In the genomic region with DNA sequence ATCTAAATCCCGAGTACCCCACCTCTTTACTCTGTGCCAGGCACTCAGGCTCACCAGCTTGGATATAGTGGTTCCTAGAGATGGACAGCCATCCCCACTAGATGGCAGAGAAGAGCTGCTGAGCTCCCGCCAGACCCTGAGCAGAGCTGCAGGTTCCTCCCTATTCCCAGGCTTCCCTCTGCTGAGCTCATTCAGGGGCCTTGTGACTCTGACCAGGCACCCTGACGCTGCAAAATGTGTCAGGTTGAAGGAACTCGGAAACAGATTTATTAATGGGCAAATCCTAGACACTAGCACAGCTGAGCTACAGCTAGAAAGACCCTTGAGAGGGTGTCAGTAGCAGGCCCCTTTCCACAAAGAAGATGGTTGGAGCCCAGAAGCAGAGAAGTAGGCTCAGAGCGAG, we compare ENCODE assay signal across 8 cellular contexts. TPM values are rescaled to one million over a fixed set of nuclear protein-coding genes. Genes with fewer than 3 reads are reported as not detected.
DNase-seq lines count a peak whose midpoint lies in the region; ATAC-seq and TF ChIP-seq lines count a peak whose summit lies in the region.

No MANE protein-coding gene starts in this region.

- no peaks in the 10 kb centered on the region for H4K20me1 ChIP-seq in MM.1S (ENCODE audit: insufficient read depth, low read length)

- H3K9me2 ChIP-seq in MM.1S (replicated peaks; ENCODE audit: insufficient read depth, low read length), result no peaks in the 10 kb centered on the region

- no peaks in the 10 kb centered on the region for H3K36me3 ChIP-seq in MM.1S (replicated peaks; ENCODE audit: insufficient read depth, low read length)
- H3K36me3 ChIP-seq in SJSA1, result peaks cover 17% of the 10 kb centered on the region; the same call in 1 of the 2 replicates

- H3K4me1 ChIP-seq in MM.1S (ENCODE audit: low read length) (0 out of 2 replicates have a peak, but pooled peaks cover 3% of the 10 kb centered on the region), SJSA1 (replicated peaks) (peaks cover 67% of the 10 kb centered on the region)

- no peak overlapping the region for H3K9ac ChIP-seq in MM.1S (ENCODE audit: low read length)

- peaks cover 3% of the 10 kb centered on the region for H3K36me3 Mint-ChIP-seq in activated naive CD8-positive, alpha-beta T cell treated with anti-CD3 and anti-CD28 coated beads for 36 hours
- H3K36me3 Mint-ChIP-seq in osteocyte (ENCODE audit: unreplicated experiment) (peaks cover 10% of the 10 kb centered on the region), type B pancreatic cell (peaks cover 15% of the 10 kb centered on the region)

- H3K4me2 ChIP-seq in MM.1S (ENCODE audit: low read depth, low read length), result no peak overlapping the region

- H3K4me3 Mint-ChIP-seq in activated naive CD8-positive, alpha-beta T cell treated with anti-CD3 and anti-CD28 coated beads for 36 hours, result no peak overlapping the region
- H3K4me3 Mint-ChIP-seq in osteocyte (ENCODE audit: unreplicated experiment), result no peak overlapping the region
- H3K4me3 Mint-ChIP-seq in type B pancreatic cell, result no peak overlapping the region

- H3K4me3 ChIP-seq in MM.1S (ENCODE audit: low read length), result no peak overlapping the region
- no peak overlapping the region for H3K4me3 ChIP-seq in SJSA1

- H3K27ac ChIP-seq in MM.1S (ENCODE audit: low read length), result no peak overlapping the region
- peak overlapping the region; percentile 74 for H3K27ac ChIP-seq in SJSA1

- no peaks in the 10 kb centered on the region for H3F3A ChIP-seq in MM.1S (ENCODE audit: insufficient read depth, low read length)

- H3K9me3 ChIP-seq in MM.1S (replicated peaks; ENCODE audit: insufficient read depth, low read length), result no peaks in the 10 kb centered on the region
- no peaks in the 10 kb centered on the region for H3K9me3 ChIP-seq in SJSA1 (replicated peaks)

- H3K9me3 Mint-ChIP-seq in activated naive CD8-positive, alpha-beta T cell treated with anti-CD3 and anti-CD28 coated beads for 36 hours, result no peaks in the 10 kb centered on the region
- H3K9me3 Mint-ChIP-seq in osteocyte (ENCODE audit: unreplicated experiment) (no peaks in the 10 kb centered on the region), type B pancreatic cell (no peaks in the 10 kb centered on the region)

- H3K27me3 ChIP-seq in MM.1S (replicated peaks; ENCODE audit: insufficient read depth, low read length) (no peaks in the 10 kb centered on the region), SJSA1 (replicated peaks) (no peaks in the 10 kb centered on the region)

- TF ChIP-seq CTCF in MM.1S (IDR thresholded peaks at IDR 0.05; ENCODE audit: low read length), result peak; percentile 84
- peak; percentile 95 for TF ChIP-seq CTCF in osteocyte (IDR thresholded peaks at IDR 0.05)
- TF ChIP-seq CTCF in type B pancreatic cell (conservative IDR thresholded peaks at IDR 0.05), result peak; percentile 95

- intact Hi-C loops in head of caudate nucleus (cut with DNase I), result loop anchor here (10.0 kb wide), 2 partner anchors 135 to 335 kb away; no protein-coding TSS in a partner anchor

- H3K4me1 Mint-ChIP-seq in activated naive CD8-positive, alpha-beta T cell treated with anti-CD3 and anti-CD28 coated beads for 36 hours, result no peaks in the 10 kb centered on the region
- peaks cover 41% of the 10 kb centered on the region for H3K4me1 Mint-ChIP-seq in osteocyte (ENCODE audit: unreplicated experiment)
- H3K4me1 Mint-ChIP-seq in type B pancreatic cell (ENCODE audit: unreplicated experiment), result peaks cover 33% of the 10 kb centered on the region

- ATAC-seq in GM21786 (IDR thresholded peaks at IDR 0.05; ENCODE audit: unreplicated experiment), result peak; percentile 80

- no peak overlapping the region for H3K27ac Mint-ChIP-seq in activated naive CD8-positive, alpha-beta T cell treated with anti-CD3 and anti-CD28 coated beads for 36 hours
- peak overlapping the region; percentile 83 for H3K27ac Mint-ChIP-seq in osteocyte (ENCODE audit: unreplicated experiment)
- peak overlapping the region; percentile 70 for H3K27ac Mint-ChIP-seq in type B pancreatic cell

- peak; percentile 78 for DNase-seq in DMS153 treated with DMSO at 0.1 percent for 48 hours (lab: John Stamatoyannopoulos, UW; ENCODE audit: unreplicated experiment)
- peak; percentile 59 for DNase-seq in MM.1S
- peak; percentile 75 to 89 for DNase-seq in SJSA1 (ENCODE audit: low read depth in 1 of 2, low spot score in 2 of 2)
- peak; percentile 48 for DNase-seq in activated naive CD8-positive, alpha-beta T cell treated with anti-CD3 and anti-CD28 coated beads for 36 hours
- peak; percentile 74 to 96 (median 88) for DNase-seq in head of caudate nucleus
- DNase-seq in osteocyte (ENCODE audit: extremely low spot score, unreplicated experiment), result peak; percentile 93
- DNase-seq in type B pancreatic cell (ENCODE audit: extremely low spot score, unreplicated experiment), result peak; percentile 78

- no peaks in the 10 kb centered on the region for H3K79me2 ChIP-seq in MM.1S (ENCODE audit: low read length)

- H2AFZ ChIP-seq in MM.1S (ENCODE audit: low read length), result peak overlapping the region; percentile 30; the same call in 1 of the 2 replicates

- no peaks in the 10 kb centered on the region for H3K27me3 Mint-ChIP-seq in activated naive CD8-positive, alpha-beta T cell treated with anti-CD3 and anti-CD28 coated beads for 36 hours
- H3K27me3 Mint-ChIP-seq in osteocyte (ENCODE audit: unreplicated experiment) (no peaks in the 10 kb centered on the region), type B pancreatic cell (no peaks in the 10 kb centered on the region)

RNA-seq across cellular contexts. Expression of gene RHO, which starts 38.2 kb away (rescaled TPM):
- not detected in 2 replicates for total RNA-seq in SJSA1 (2014; rRNA removed; shearing (Covaris generic))
- total RNA-seq in activated naive CD8-positive, alpha-beta T cell treated with anti-CD3 and anti-CD28 coated beads for 36 hours, result not detected
- not detected in 2 replicates for total RNA-seq in osteocyte
- total RNA-seq in type B pancreatic cell (ENCODE audit: low replicate concordance), result not detected in 2 replicates

RNA-seq across cellular contexts. Expression of gene IFT122, which starts 50.2 kb away (rescaled TPM):
- total RNA-seq in SJSA1 (2014; rRNA removed; shearing (Covaris generic)), result 13.3 and 14.4 TPM in 2 replicates
- total RNA-seq in activated naive CD8-positive, alpha-beta T cell treated with anti-CD3 and anti-CD28 coated beads for 36 hours, result 10 to 100 TPM; 14.9 to 15.6 TPM
- total RNA-seq in osteocyte (23.2 and 25.9 TPM in 2 replicates), type B pancreatic cell (ENCODE audit: low replicate concordance) (16.9 and 41.6 TPM in 2 replicates)

RNA-seq across cellular contexts. Expression of gene MBD4, which starts 50.5 kb away (rescaled TPM):
- 15.2 and 23.6 TPM in 2 replicates for total RNA-seq in SJSA1 (2014; rRNA removed; shearing (Covaris generic))
- 10 to 100 TPM; 48.2 to 51.1 TPM for total RNA-seq in activated naive CD8-positive, alpha-beta T cell treated with anti-CD3 and anti-CD28 coated beads for 36 hours
- total RNA-seq in osteocyte, result 23.1 and 24.2 TPM in 2 replicates
- total RNA-seq in type B pancreatic cell (ENCODE audit: low replicate concordance), result 22.6 and 28.6 TPM in 2 replicates

RNA-seq across cellular contexts. Expression of gene H1-8, which starts 52.7 kb away (rescaled TPM):
- total RNA-seq in SJSA1 (2014; rRNA removed; shearing (Covaris generic)), result not detected in 2 replicates
- total RNA-seq in activated naive CD8-positive, alpha-beta T cell treated with anti-CD3 and anti-CD28 coated beads for 36 hours, result not detected
- total RNA-seq in osteocyte, result not detected in 2 replicates
- not detected in 2 replicates for total RNA-seq in type B pancreatic cell (ENCODE audit: low replicate concordance)
